8 cellular contexts compared by ENCODE assay signal in the genomic region with DNA sequence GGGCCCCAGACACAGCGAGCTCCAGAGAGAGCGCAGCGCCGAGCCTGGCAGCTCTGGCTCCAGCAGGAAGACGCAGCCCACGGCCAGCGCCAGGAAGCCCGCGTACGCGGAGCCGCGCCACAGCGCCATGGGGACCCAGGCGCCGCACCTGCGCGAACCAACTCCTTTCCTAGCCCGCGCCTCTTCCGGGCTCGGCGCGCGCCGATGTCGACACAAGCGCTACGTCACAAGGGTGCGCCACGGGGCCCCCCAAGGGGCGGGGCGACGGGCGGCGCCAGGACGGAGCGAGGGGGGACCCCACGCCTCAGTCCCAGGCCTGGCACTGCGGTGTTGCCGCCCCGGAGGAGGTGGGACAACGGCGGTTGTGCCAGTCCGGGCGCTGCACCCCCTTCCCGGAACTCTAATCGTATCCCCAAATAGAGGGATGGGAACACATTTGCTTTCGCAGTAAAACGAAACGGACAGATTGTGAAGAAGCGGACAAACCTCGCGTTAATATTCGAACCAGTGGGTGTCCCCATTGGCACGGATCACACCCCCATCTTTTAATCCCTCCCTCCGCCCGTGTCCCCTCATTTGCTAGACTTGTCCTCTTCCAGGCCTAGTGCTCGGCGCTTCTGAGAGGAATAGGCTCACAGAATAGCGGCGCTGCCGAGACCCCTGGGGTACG. TPM values are rescaled to one million over a fixed set of nuclear protein-coding genes. Genes with fewer than 3 reads are reported as not detected.
DNase-seq lines count a peak whose midpoint lies in the region; ATAC-seq and TF ChIP-seq lines count a peak whose summit lies in the region.

TSS of gene ADPGK (minus strand) at position 196 of the 670 bp plus-strand sequence. CDS start at position 129, 67 bp downstream.

- H3K27ac ChIP-seq in PC-3 (ENCODE audit: low read length) (peak within 1 kb of the TSS; percentile 16), epithelial cell of prostate (peak within 1 kb of the TSS; percentile 75)

- peaks cover 6% of the 10 kb centered on the region for H3K4me1 ChIP-seq in PC-3 (ENCODE audit: insufficient read depth, low read length)

- DNase-seq in DMS153 treated with DMSO at 0.1 percent for 48 hours (lab: John Stamatoyannopoulos, UW; ENCODE audit: unreplicated experiment) (peak; percentile 42), PC-3 (peak; percentile 92), activated T-cell treated with anti-CD3 and anti-CD28 coated beads for 48 hours (ENCODE audit: low read depth) (peak; percentile 95), epithelial cell of prostate (ENCODE audit: low read depth, low spot score) (peak; percentile 60), mucosa of gallbladder (ENCODE audit: low spot score) (peak; percentile 93)
- DNase-seq in Jurkat, Clone E6-1 (ENCODE audit: low read depth, low spot score) = peak; percentile 90
- peak; percentile 90 for DNase-seq in stimulated activated CD8-positive, alpha-beta memory T cell treated with anti-CD3 and anti-CD28 coated beads, Interleukin-4, amount 100 ng/mL, for 24 hours (ENCODE audit: low read depth)

- H3K9me2 ChIP-seq in PC-3 (replicated peaks; ENCODE audit: low read length) = no peaks in the 10 kb centered on the region

- H3K4me3 ChIP-seq in Jurkat, Clone E6-1 (ENCODE audit: low read length) = peak within 1 kb of the TSS; percentile 79
- peak within 1 kb of the TSS; percentile 97 for H3K4me3 ChIP-seq in PC-3 (ENCODE audit: low read length)

- no peaks in the 10 kb centered on the region for H4K20me1 ChIP-seq in PC-3 (ENCODE audit: low read length)

- peak within 1 kb of the TSS; percentile 94 for H3K4me2 ChIP-seq in PC-3 (ENCODE audit: low read length)

- H3K9me3 ChIP-seq in PC-3 (ENCODE audit: low read length) = no peaks in the 10 kb centered on the region

- intact Hi-C loops in PC-3 (cut with micrococcal nuclease) = no loop called here

- ATAC-seq in GM21619 (IDR thresholded peaks at IDR 0.05; ENCODE audit: unreplicated experiment) (peak; percentile 68), PC-3 (peak; percentile 91)

- POLR2A ChIA-PET in PC-3 (lab: Charles Lee; ENCODE audit: unreplicated experiment) = no interaction called here

- BruUV-seq in PC-3 (replicated peaks; lab: Mats Ljungman, UMichigan) = TSS peak; percentile 97

- H3K36me3 ChIP-seq in PC-3 (ENCODE audit: low read depth, low read length) = peaks cover 7% of the 10 kb centered on the region; the same call in 1 of the 2 replicates

- TF ChIP-seq CTCF in PC-3 (conservative IDR thresholded peaks at IDR 0.05; ENCODE audit: low read depth, low read length) = no peak

- peaks cover 46% of the 10 kb centered on the region for H3K79me2 ChIP-seq in PC-3 (ENCODE audit: low read length)

- H3K9ac ChIP-seq in PC-3 (ENCODE audit: low read length) = peak within 1 kb of the TSS; percentile 95

- peaks cover 6% of the 10 kb centered on the region; the same call in 1 of the 2 replicates for H3K27me3 ChIP-seq in PC-3 (ENCODE audit: low read length)

- CTCF ChIA-PET in PC-3 (lab: Charles Lee) = no interaction called here

- no peaks in the 10 kb centered on the region for H3F3A ChIP-seq in PC-3 (ENCODE audit: low read length, unreplicated experiment)

- H2AFZ ChIP-seq in PC-3 (ENCODE audit: low read length) = peak within 1 kb of the TSS; percentile 99

RNA-seq across cellular contexts. Expression of gene ADPGK, which starts in this region (rescaled TPM):
- polyA plus RNA-seq in Jurkat, Clone E6-1 (2012; ENCODE audit: insufficient read depth, insufficient read length) = 39.2 TPM
- 50.0 and 52.9 TPM in 2 replicates for total RNA-seq in PC-3 (2014; rRNA removed)
- total RNA-seq in mucosa of gallbladder = 36.5 TPM

Comparison
In these comparisons a context has a peak if more than half of its experiments do, and no peak if none do; other contexts are left out.
1. Peak in every context shown above with its lines: DNase-seq, ATAC-seq, H3K4me3 ChIP-seq and H3K27ac ChIP-seq.
2. DNase-seq: peak in every context shown above with its lines; median percentile 95 in activated T-cell treated with anti-CD3 and anti-CD28 coated beads for 48 hours; 93 in mucosa of gallbladder; 92 in PC-3; 90 in Jurkat, Clone E6-1; 90 in stimulated activated CD8-positive, alpha-beta memory T cell treated with anti-CD3 and anti-CD28 coated beads, Interleukin-4, amount 100 ng/mL, for 24 hours; 60 in epithelial cell of prostate; 42 in DMS153 treated with DMSO at 0.1 percent for 48 hours.